ENCODE assay signal across 1 cellular context in genomic region chr5:43075319-43076293, GRCh38.
TF ChIP-seq lines count a peak whose summit lies in the region.

No MANE protein-coding gene starts in this region.

TF ChIP-seq in K562, 482 proteins besides CTCF, POLR2A, EP300 and RAD21 (continued from another document):
- TF ChIP-seq GTF3C2 (IDR thresholded peaks at IDR 0.05; ENCODE audit: borderline replicate concordance, extremely low read depth, insufficient read length), result no peak
- peak; percentile 73 for TF ChIP-seq LEF1 (IDR thresholded peaks at IDR 0.05)
- TF ChIP-seq KDM1A (IDR thresholded peaks at IDR 0.05), result peak; percentile 38 to 69
- TF ChIP-seq POLR3A (IDR thresholded peaks at IDR 0.05; ENCODE audit: borderline replicate concordance, extremely low read depth, insufficient read depth, insufficient read length), result no peak
- TF ChIP-seq STAT5A (IDR thresholded peaks at IDR 0.05; ENCODE audit: borderline replicate concordance, low read length), result peak; percentile 31; the same call in 1 of the 2 replicates
- TF ChIP-seq CUX1 (CRISPR knock-in tag; IDR thresholded peaks at IDR 0.05), result no peak
TF ChIP-seq in K562: peak in this region for 186.
